ENCODE assay signal across 29 cellular contexts in genomic region chr21:14707265-14708020, GRCh38.
"Had no signal": no experiment of that assay in that cellular context is flagged by ENCODE, and none has a peak within 500 bp of the region (broad histone marks: within the 10 kb centered on the region; RNA-seq: fewer than 3 reads in every experiment).

No MANE protein-coding gene starts in this region.

- H3K36me3 ChIP-seq: Peyer's patch, WERI-Rb-1 had no signal

- ATAC-seq: activated CD8-positive, alpha-beta memory T cell treated with anti-CD3 and anti-CD28 coated beads, Interleukin-2, amount 10 ng/mL, durations not matched to agents 7 days and 5 days; Right ventricle myocardium inferior; SK-N-SH treated with all-trans-retinoic acid at 6 μM for 48 hours; T-cell; T-helper 17 cell had no signal

- DNase-seq: activated CD4-positive, alpha-beta memory T cell treated with anti-CD3 and anti-CD28 coated beads, Interleukin-2, amount 10 ng/mL, durations not matched to agents 7 days and 5 days; activated CD4-positive, alpha-beta T cell treated with anti-CD3 and anti-CD28 coated beads for 1 hour; activated CD4-positive, alpha-beta T cell treated with anti-CD3 and anti-CD28 coated beads for 48 hours; activated CD4-positive, CD25-positive, alpha-beta regulatory T cell; activated CD8-positive, alpha-beta memory T cell treated with anti-CD3 and anti-CD28 coated beads for 24 hours; activated CD8-positive, alpha-beta memory T cell treated with anti-CD3 and anti-CD28 coated beads, Interleukin-2, amount 10 ng/mL, durations not matched to agents 7 days and 5 days; activated CD8-positive, alpha-beta memory T cell treated with anti-CD3 and anti-CD28 coated beads, Interleukin-2, amount 50 U/mL, for 48 hours; activated effector memory CD4-positive, alpha-beta T cell treated with Interleukin-2 at 50 U/mL for 16 hours; activated naive CD4-positive, alpha-beta T cell treated with anti-CD3 and anti-CD28 coated beads, Interleukin-2, amount 10 ng/mL, durations not matched to agents 7 days and 5 days; activated T-cell treated with anti-CD3 and anti-CD28 coated beads, Interleukin-2, amount 50 U/mL, for 48 hours; amniotic stem cell; aorta; MM.1S; MV-4-11; NCI-H1092; NCI-H1436 treated with DMSO at 0.1 percent for 48 hours; NCI-H187; NCI-H2081; NCI-H226; NCI-H446 treated with DMSO at 0.1 percent for 48 hours; NCI-H524; Peyer's patch; RPMI8226; SIG-M5; T-cell; T-helper 17 cell; WERI-Rb-1 had no signal

- H3K27me3 ChIP-seq: Peyer's patch had no signal

- H3K4me3 ChIP-seq: Peyer's patch had no signal

- H3K4me1 ChIP-seq: Peyer's patch had no signal

- H3K9me3 ChIP-seq: Peyer's patch had no signal

- H3K27ac ChIP-seq: Peyer's patch, WERI-Rb-1 had no signal
